In the genomic region with DNA sequence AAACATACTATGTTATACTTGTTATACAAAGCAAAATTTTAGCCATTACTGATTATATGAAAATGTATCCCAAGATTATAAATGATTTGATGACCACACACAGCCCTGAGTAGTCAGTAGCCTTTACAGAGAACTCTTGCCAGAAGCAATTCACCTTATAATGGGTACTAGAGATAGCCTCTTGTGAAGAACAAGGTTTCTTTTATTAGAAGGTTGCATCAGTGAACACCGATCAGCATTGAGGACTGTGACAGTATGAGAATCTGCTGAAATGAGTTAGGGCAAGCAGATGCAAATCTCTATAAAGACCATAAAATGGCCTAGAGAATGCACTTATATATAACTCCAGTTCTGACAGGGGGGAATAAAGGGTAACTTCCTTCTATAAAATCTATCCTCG, we compare ENCODE assay signal across 35 cellular contexts. TPM values are rescaled to one million over a fixed set of nuclear protein-coding genes. Genes with fewer than 3 reads are reported as not detected.
"Had no signal": no experiment of that assay in that cellular context is flagged by ENCODE, and none has a peak within 500 bp of the region (broad histone marks: within the 10 kb centered on the region; RNA-seq: fewer than 3 reads in every experiment).

No MANE protein-coding gene starts in this region.

- H3K4me1 ChIP-seq: esophagus squamous epithelium, gastroesophageal sphincter had no signal

- H3K4me3 ChIP-seq: esophagus squamous epithelium, gastroesophageal sphincter had no signal

- DNase-seq: activated B cell treated with CpG ODN at 0.5 μM for 24 hours; activated CD4-positive, alpha-beta T cell treated with anti-CD3 and anti-CD28 coated beads for 48 hours; activated CD4-positive, alpha-beta T cell treated with anti-CD3 and anti-CD28 coated beads, Interleukin-2, amount 50 U/mL, for 1 hour; activated CD4-positive, alpha-beta T cell treated with anti-CD3 and anti-CD28 coated beads, Interleukin-2, amount 50 U/mL, for 48 hours; activated CD8-positive, alpha-beta memory T cell treated with anti-CD3 and anti-CD28 coated beads for 24 hours; activated CD8-positive, alpha-beta T cell treated with anti-CD3 and anti-CD28 coated beads for 36 hours; activated effector memory CD4-positive, alpha-beta T cell treated with Interleukin-2 at 50 U/mL for 16 hours; activated gamma-delta T cell treated with Interleukin-2 at 50 U/mL for 16 hours; activated naive CD4-positive, alpha-beta T cell treated with anti-CD3 and anti-CD28 coated beads, Interleukin-2, amount 50 U/mL, for 16 hours; activated naive CD4-positive, alpha-beta T cell treated with Interleukin-2 at 50 U/mL for 16 hours; activated T-cell treated with anti-CD3 and anti-CD28 coated beads, Interleukin-2, amount 50 U/mL, for 4 hours; amniotic stem cell; anterior cingulate cortex; brain microvascular endothelial cell; caudate nucleus; cortex of kidney; dermis blood vessel endothelial cell; effector CD4-positive, alpha-beta T cell; effector memory CD8-positive, alpha-beta T cell; esophagus squamous epithelium; foreskin melanocyte; T-helper 1 cell; T-helper 17 cell; T1000; WERI-Rb-1 had no signal

- H3K9me3 ChIP-seq: esophagus squamous epithelium, gastroesophageal sphincter had no signal

- H3K27me3 ChIP-seq: brain microvascular endothelial cell, esophagus squamous epithelium, gastroesophageal sphincter had no signal

- ATAC-seq: activated CD4-positive, CD25-positive, alpha-beta regulatory T cell treated with anti-CD3 and anti-CD28 coated beads, Interleukin-2, amount 50 U/mL, for 24 hours; activated CD8-positive, alpha-beta T cell treated with anti-CD3 and anti-CD28 coated beads for 36 hours; activated T-cell treated with anti-CD3 and anti-CD28 coated beads, Interleukin-2, amount 50 U/mL, for 4 hours; activated T-helper 17 cell treated with anti-CD3 and anti-CD28 coated beads, Interleukin-2, amount 50 U/mL, for 72 hours; effector memory CD8-positive, alpha-beta T cell; gastroesophageal sphincter; T-helper 17 cell had no signal

- H3K36me3 ChIP-seq: gastroesophageal sphincter had no signal

- H3K27ac ChIP-seq: brain microvascular endothelial cell, epithelial cell of prostate, esophagus squamous epithelium, gastroesophageal sphincter, WERI-Rb-1 had no signal

RNA-seq across cellular contexts. Expression of a gene that starts 45.2 kb away (rescaled TPM):
- total RNA-seq: activated B cell treated with CpG ODN at 0.5 μM for 24 hours; activated CD8-positive, alpha-beta T cell treated with anti-CD3 and anti-CD28 coated beads for 36 hours; activated T-cell treated with anti-CD3 and anti-CD28 coated beads, Interleukin-2, amount 50 U/mL, for 4 hours; activated T-helper 17 cell treated with anti-CD3 and anti-CD28 coated beads, Interleukin-2, amount 50 U/mL, for 72 hours; astrocyte; chondrocyte; dermis blood vessel endothelial cell; endothelial cell of umbilical vein; fibroblast of lung; fibroblast of villous mesenchyme; gastroesophageal sphincter; glomerular endothelial cell; T-helper 17 cell had no signal
- polyA plus RNA-seq: endothelial cell of umbilical vein, fibroblast of lung had no signal
